Comparison of ENCODE assay signal across 17 cellular contexts in the genomic region with DNA sequence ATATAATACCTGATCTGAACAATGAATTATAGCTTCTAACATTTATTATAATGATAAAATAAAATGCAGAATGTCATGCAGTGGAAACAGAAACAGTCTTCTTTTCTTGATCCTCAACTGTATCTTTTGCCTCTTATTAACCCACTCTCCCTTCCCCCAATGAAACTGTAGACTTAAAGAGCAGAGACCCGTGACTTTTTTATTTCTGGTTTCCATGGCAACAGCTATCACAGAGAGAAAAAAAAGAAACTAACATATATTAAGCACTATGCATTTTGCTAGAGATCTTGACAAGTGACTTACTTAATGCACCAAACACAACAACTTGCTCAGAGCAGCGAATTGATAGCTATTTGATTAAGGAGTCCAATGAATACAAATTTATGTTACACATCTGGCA.
"Had no signal": no experiment of that assay in that cellular context is flagged by ENCODE, and none has a peak within 500 bp of the region (broad histone marks: within the 10 kb centered on the region; RNA-seq: fewer than 3 reads in every experiment).

No MANE protein-coding gene starts in this region.

- H3K79me2 ChIP-seq: hepatocyte had no signal

- H2AFZ ChIP-seq: hepatocyte had no signal

- H3K4me1 ChIP-seq: spleen had no signal

- H3K9me3 ChIP-seq: transverse colon had no signal

- H3K36me3 ChIP-seq: brain microvascular endothelial cell, spleen, transverse colon had no signal

- FAIRE-seq: TTC549 had no signal

- H3K4me2 ChIP-seq: hepatocyte had no signal

- H3K4me3 ChIP-seq: hepatocyte, lung, spleen, transverse colon had no signal

- ATAC-seq: effector memory CD8-positive, alpha-beta T cell; naive thymus-derived CD4-positive, alpha-beta T cell; sciatic nerve; stimulated activated memory B cell treated with anti-CD40 and anti-IgM and Interleukin-4, amounts not matched to agents 10 μg/mL and 1 μg/mL and 100 μg/mL, for 72 hours; T-helper 17 cell had no signal

- DNase-seq: activated CD4-positive, alpha-beta T cell treated with anti-CD3 and anti-CD28 coated beads, Interleukin-2, amount 10 ng/mL, durations not matched to agents 7 days and 5 days; activated CD4-positive, CD25-positive, alpha-beta regulatory T cell; amygdala; brain microvascular endothelial cell; effector memory CD8-positive, alpha-beta T cell; kidney glomerular epithelial cell; naive thymus-derived CD4-positive, alpha-beta T cell; posterior cingulate gyrus; spleen; stimulated activated CD4-positive, alpha-beta T cell treated with anti-CD3 and anti-CD28 coated beads, Interleukin-1b, Interleukin-23, amount 100 ng/mL, for 48 hours; T-helper 17 cell; transverse colon had no signal

- H3K27ac ChIP-seq: brain microvascular endothelial cell, hepatocyte, spleen, transverse colon had no signal

- H3K27me3 ChIP-seq: brain microvascular endothelial cell, hepatocyte, spleen, transverse colon had no signal
